In genomic region chr7:106012935-106013439, GRCh38 we compare ENCODE assay signal across 13 cellular contexts. TPM values are rescaled to one million over a fixed set of nuclear protein-coding genes. Genes with fewer than 3 reads are reported as not detected.
DNase-seq lines count a peak whose midpoint lies in the region; ATAC-seq and TF ChIP-seq lines count a peak whose summit lies in the region.
"Had no signal": no experiment of that assay in that cellular context is flagged by ENCODE, and none has a peak within 500 bp of the region (broad histone marks: within the 10 kb centered on the region; RNA-seq: fewer than 3 reads in every experiment).

No MANE protein-coding gene starts in this region.

- DNase-seq in ELR (ENCODE audit: low read depth) (peak; percentile 50), fibroblast of peridontal ligament (ENCODE audit: extremely low read depth) (peak; percentile 86), renal cortical epithelial cell (ENCODE audit: low read depth) (peak; percentile 92), NCI-H774 (lab: John Stamatoyannopoulos, UW) (no peak), head of caudate nucleus (no peak), foreskin melanocyte (no peak), NCI-H2196 (lab: John Stamatoyannopoulos, UW; ENCODE audit: unreplicated experiment) (no peak)
- DNase-seq: activated B cell treated with CpG ODN at 0.5 μM for 24 hours; activated naive CD8-positive, alpha-beta T cell treated with anti-CD3 and anti-CD28 coated beads, Interleukin-2, amount 10 ng/mL, durations not matched to agents 7 days and 5 days; effector CD8-positive, alpha-beta T cell; mesendoderm; NCI-H187 treated with DMSO at 0.1 percent for 48 hours had no signal

- ATAC-seq in SK-N-SH treated with all-trans-retinoic acid at 6 μM for 48 hours = peak; percentile 75

- intact Hi-C loops in head of caudate nucleus (cut with DNase I) = no loop called here

TF ChIP-seq in SK-N-SH treated with all-trans-retinoic acid at 6 μM for 48 hours, 23 proteins besides CTCF, POLR2A, EP300 and RAD21:
- no peak for TF ChIP-seq ZFP30 (CRISPR knock-in tag; IDR thresholded peaks at IDR 0.05)
- TF ChIP-seq TCF4 (CRISPR knock-in tag; IDR thresholded peaks at IDR 0.05; ENCODE audit: borderline replicate concordance) = peak; percentile 25; the same call in 1 of the 2 replicates
- TF ChIP-seq BACH2 (CRISPR knock-in tag; IDR thresholded peaks at IDR 0.05; ENCODE audit: borderline replicate concordance) = 0 out of 2 replicates have a peak, but pooled peaks have one; percentile 33
- TF ChIP-seq ZNF565 (CRISPR knock-in tag; conservative IDR thresholded peaks at IDR 0.05; ENCODE audit: low read depth) = no peak
- peak; percentile 64; the same call in 1 of the 2 replicates for TF ChIP-seq TSHZ2 (CRISPR knock-in tag; IDR thresholded peaks at IDR 0.05)
- TF ChIP-seq ESRRG (CRISPR knock-in tag; IDR thresholded peaks at IDR 0.05) = no peak
- TF ChIP-seq GLIS3 (CRISPR knock-in tag; IDR thresholded peaks at IDR 0.05) = peak; percentile 65; the same call in 1 of the 2 replicates
- TF ChIP-seq SNAI2 (CRISPR knock-in tag; IDR thresholded peaks at IDR 0.05) = peak; percentile 53; the same call in 1 of the 2 replicates
- 0 out of 2 replicates have a peak, but pooled peaks have one; percentile 43 for TF ChIP-seq ZFP3 (CRISPR knock-in tag; IDR thresholded peaks at IDR 0.05)
- peak; percentile 96 for TF ChIP-seq ISL1 (CRISPR knock-in tag; IDR thresholded peaks at IDR 0.05)

RNA-seq across cellular contexts. Expression of gene CDHR3, which starts 49.9 kb away (rescaled TPM):
- 0.17 and 2.0 TPM in 2 replicates for total RNA-seq in renal cortical epithelial cell

Comparison
In these comparisons a context has a peak if more than half of its experiments do, and no peak if none do; other contexts are left out.
1. DNase-seq: peak in ELR (single experiment), fibroblast of peridontal ligament (single experiment) and renal cortical epithelial cell (single experiment); none in NCI-H774 (single experiment), head of caudate nucleus (0 of 42), foreskin melanocyte (single experiment) and NCI-H2196 (single experiment).